ENCODE assay signal across 29 cellular contexts in genomic region chr3:169379496-169380121, GRCh38.
A peak's percentile ranks its signal among the peaks of the same experiment; 100 is the strongest.
DNase-seq lines count a peak whose midpoint lies in the region; ATAC-seq, FAIRE-seq and TF ChIP-seq lines count a peak whose summit lies in the region.
"Had no signal": no experiment of that assay in that cellular context is flagged by ENCODE, and none has a peak within 500 bp of the region (broad histone marks: within the 10 kb centered on the region; RNA-seq: fewer than 3 reads in every experiment).

No MANE protein-coding gene starts in this region.

- H3K27me3 ChIP-seq in bronchial epithelial cell (ENCODE audit: control insufficient read depth, insufficient read depth, low read length) (no peaks in the 10 kb centered on the region), gastroesophageal sphincter (no peaks in the 10 kb centered on the region)

- 75 to 89% methylated on average over 7 of the region's 7 CpGs for WGBS in gastroesophageal sphincter (ENCODE audit: low coverage in 1 of 2), 2 donors

- intact Hi-C loops in Calu3 (cut with micrococcal nuclease; ENCODE audit: unreplicated experiment), result loop anchor here (2.0 to 10.0 kb wide), 3 partner anchors 17 to 515 kb away; no protein-coding TSS in a partner anchor

- no peaks in the 10 kb centered on the region for H3K9me3 ChIP-seq in gastroesophageal sphincter
- H3K9me3 ChIP-seq: Caco-2 had no signal

- CTCF ChIA-PET in Calu3 (lab: Charles Lee), result interaction anchor here (0.5 to 2.0 kb wide), 15 partner anchors 10 to 788 kb away, joined by 3 to 27 read pairs (median 3); no protein-coding TSS in a partner anchor

- ATAC-seq in left lobe of liver (peak; percentile 13), gastroesophageal sphincter (no peak)
- no peak for ATAC-seq in stimulated activated naive CD8-positive, alpha-beta T cell treated with anti-CD3 and anti-CD28 coated beads, Interleukin-15, amount 100 ng/mL, for 72 hours
- ATAC-seq: CD8-positive, alpha-beta T cell; HepG2 had no signal

- H3K27me3 Mint-ChIP-seq in Calu3 (ENCODE audit: unreplicated experiment), result no peaks in the 10 kb centered on the region
- no peaks in the 10 kb centered on the region for H3K27me3 Mint-ChIP-seq in stimulated activated naive CD8-positive, alpha-beta T cell treated with anti-CD3 and anti-CD28 coated beads, Interleukin-15, amount 100 ng/mL, for 72 hours

- H3K4me3 Mint-ChIP-seq in Calu3 (ENCODE audit: low read depth, unreplicated experiment), result peak overlapping the region; percentile 34
- H3K4me3 Mint-ChIP-seq in stimulated activated naive CD8-positive, alpha-beta T cell treated with anti-CD3 and anti-CD28 coated beads, Interleukin-15, amount 100 ng/mL, for 72 hours, result no peak overlapping the region
- H3K4me3 Mint-ChIP-seq: B cell; CD8-positive, alpha-beta T cell had no signal

- peaks cover 10% of the 10 kb centered on the region for H3K36me3 Mint-ChIP-seq in Calu3 (ENCODE audit: insufficient read depth, unreplicated experiment)
- H3K36me3 Mint-ChIP-seq: CD8-positive, alpha-beta T cell had no signal

- H3K9me3 Mint-ChIP-seq in Calu3 (ENCODE audit: low read depth, unreplicated experiment), result no peaks in the 10 kb centered on the region
- peaks cover 6 to 8% of the 10 kb centered on the region in 2 donors for H3K9me3 Mint-ChIP-seq in stimulated activated naive CD8-positive, alpha-beta T cell treated with anti-CD3 and anti-CD28 coated beads, Interleukin-15, amount 100 ng/mL, for 72 hours
- H3K9me3 Mint-ChIP-seq: CD8-positive, alpha-beta T cell had no signal

- no peak overlapping the region for H3K4me3 ChIP-seq in bronchial epithelial cell (ENCODE audit: low read depth, low read length)
- H3K4me3 ChIP-seq in gastroesophageal sphincter, result no peak overlapping the region

- no peak for TF ChIP-seq POLR2A in gastroesophageal sphincter (IDR thresholded peaks at IDR 0.05)

- no peak for DNase-seq in Calu3
- DNase-seq in bronchial epithelial cell (ENCODE audit: low read depth), result peak; percentile 10
- DNase-seq in left lobe of liver (ENCODE audit: low spot score), result no peak
- DNase-seq in renal cortical epithelial cell (ENCODE audit: low read depth), result peak; percentile 95
- DNase-seq in NCI-H2227 treated with DMSO at 0.1 percent for 48 hours (lab: John Stamatoyannopoulos, UW), result no peak
- DNase-seq in T-helper 2 cell, result no peak
- DNase-seq in stimulated activated naive CD8-positive, alpha-beta T cell treated with anti-CD3 and anti-CD28 coated beads, Interleukin-15, amount 100 ng/mL, for 72 hours, result no peak
- DNase-seq: Caco-2; CD8-positive, alpha-beta T cell; DMS79 treated with DMSO at 0.1 percent for 48 hours; GF-D8; Karpas-422; MV-4-11; NCI-H1105; NCI-H1436 treated with DMSO at 0.1 percent for 48 hours; NCI-H187 treated with DMSO at 0.1 percent for 48 hours; NCI-H2171 treated with DMSO at 0.1 percent for 48 hours; NCI-H524; NCI-H748 treated with DMSO at 0.1 percent for 48 hours; SIG-M5 had no signal

- no peak for TF ChIP-seq EP300 in gastroesophageal sphincter (IDR thresholded peaks at IDR 0.05)

- FAIRE-seq in bronchial epithelial cell (lab: Jason Lieb, UNC), result no peak
- FAIRE-seq: GM12891, H54, HepG2, RCC 7860 had no signal

- H3K27ac Mint-ChIP-seq in Calu3 (ENCODE audit: unreplicated experiment), result peak overlapping the region; percentile 63
- H3K27ac Mint-ChIP-seq in stimulated activated naive CD8-positive, alpha-beta T cell treated with anti-CD3 and anti-CD28 coated beads, Interleukin-15, amount 100 ng/mL, for 72 hours, result no peak overlapping the region
- H3K27ac Mint-ChIP-seq: B cell; CD8-positive, alpha-beta T cell had no signal

- H3K4me1 ChIP-seq in gastroesophageal sphincter, result no peaks in the 10 kb centered on the region

- BruUV-seq in Calu3 (replicated peaks; lab: Mats Ljungman, UMichigan), result TSS peak; percentile 8

- H3K27ac ChIP-seq in gastroesophageal sphincter, result no peak overlapping the region
- H3K27ac ChIP-seq: 22Rv1, C4-2B, HL-60 had no signal

- H3K4me1 Mint-ChIP-seq in Calu3 (ENCODE audit: low read depth, unreplicated experiment), result peaks cover 58% of the 10 kb centered on the region
- no peaks in the 10 kb centered on the region for H3K4me1 Mint-ChIP-seq in stimulated activated naive CD8-positive, alpha-beta T cell treated with anti-CD3 and anti-CD28 coated beads, Interleukin-15, amount 100 ng/mL, for 72 hours
- H3K4me1 Mint-ChIP-seq: B cell had no signal

- TF ChIP-seq CTCF in Calu3 (IDR thresholded peaks at IDR 0.05; ENCODE audit: unreplicated experiment), result no peak
- TF ChIP-seq CTCF in bronchial epithelial cell (IDR thresholded peaks at IDR 0.05; ENCODE audit: insufficient read depth, low read length, severe bottlenecking), result no peak
- TF ChIP-seq CTCF in gastroesophageal sphincter (IDR thresholded peaks at IDR 0.05), result no peak

- H3K36me3 ChIP-seq in bronchial epithelial cell (ENCODE audit: control insufficient read depth, insufficient read depth, low read length) (no peaks in the 10 kb centered on the region), gastroesophageal sphincter (no peaks in the 10 kb centered on the region)

Comparison
In these comparisons a context has a peak if more than half of its experiments do, and no peak if none do; other contexts are left out.
1. DNase-seq: peak in bronchial epithelial cell (single experiment) and renal cortical epithelial cell (single experiment); none in Calu3 (single experiment), left lobe of liver (single experiment), NCI-H2227 treated with DMSO at 0.1 percent for 48 hours (single experiment), T-helper 2 cell (0 of 5) and stimulated activated naive CD8-positive, alpha-beta T cell treated with anti-CD3 and anti-CD28 coated beads, Interleukin-15, amount 100 ng/mL, for 72 hours (0 of 2).